In the genomic region with DNA sequence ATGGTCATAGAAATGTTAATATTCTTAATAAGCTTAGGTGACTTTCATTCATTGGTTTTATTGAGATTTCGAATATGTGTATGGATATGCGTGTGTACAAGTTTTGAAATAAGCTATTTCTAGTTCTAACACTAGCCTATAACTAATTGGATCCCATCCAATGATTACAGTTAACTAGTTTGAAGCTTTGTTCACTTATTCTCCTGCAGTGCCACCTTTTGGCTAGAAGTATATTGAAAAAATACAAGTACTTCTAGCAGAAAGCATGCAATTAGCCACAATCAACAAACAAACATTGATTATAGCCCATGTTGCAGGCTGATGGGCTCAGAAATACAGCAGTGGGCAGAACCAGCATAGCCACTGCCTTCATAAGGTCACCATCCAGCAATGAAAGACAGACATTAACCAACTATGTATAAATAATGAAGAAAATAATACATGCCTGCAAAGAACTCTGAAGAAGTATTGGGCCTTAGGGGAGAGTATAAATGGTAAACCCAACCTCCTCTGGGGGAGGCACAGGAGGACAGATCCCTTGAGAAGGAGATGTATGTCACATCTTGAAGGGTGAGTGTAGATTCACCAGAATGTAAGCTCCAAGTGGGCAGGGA, we compare ENCODE assay signal across 8 cellular contexts. TPM values are rescaled to one million over a fixed set of nuclear protein-coding genes. Genes with fewer than 3 reads are reported as not detected.
DNase-seq lines count a peak whose midpoint lies in the region; ATAC-seq and TF ChIP-seq lines count a peak whose summit lies in the region.

No MANE protein-coding gene starts in this region.

- no peak overlapping the region for H3K4me3 Mint-ChIP-seq in chondrocyte (ENCODE audit: unreplicated experiment)

- H3K79me1 ChIP-seq in neuronal stem cell (ENCODE audit: low read depth, low read length), result no peaks in the 10 kb centered on the region

- peaks cover 0 to 6% of the 10 kb centered on the region in 2 donors for H3K4me1 ChIP-seq in neuronal stem cell (ENCODE audit: control insufficient read depth in 2 of 2, insufficient read depth in 1 of 2, low read depth in 1 of 2, low read length in 2 of 2)

- TF ChIP-seq CTCF in chondrocyte (IDR thresholded peaks at IDR 0.05), result peak; percentile 96

- H4K8ac ChIP-seq in neuronal stem cell (ENCODE audit: low read depth, low read length), result no peak overlapping the region

- H3K9me3 ChIP-seq in neuronal stem cell (replicated peaks in 1 of 2; ENCODE audit: control insufficient read depth in 2 of 2, insufficient read depth in 1 of 2, low read depth in 1 of 2, low read length in 2 of 2), result no peaks in the 10 kb centered on the region

- no peak overlapping the region for H2AFZ ChIP-seq in neuronal stem cell (ENCODE audit: low read length)

- no peak overlapping the region for H2BK12ac ChIP-seq in neuronal stem cell (ENCODE audit: low read length)

- H3K27ac ChIP-seq in neuronal stem cell (replicated peaks; ENCODE audit: low read length), result no peak overlapping the region

- no peak overlapping the region for H2AK5ac ChIP-seq in neuronal stem cell (ENCODE audit: low read depth, low read length)

- no peak overlapping the region for H4K91ac ChIP-seq in neuronal stem cell (ENCODE audit: low read depth, low read length, poor library complexity)

- no peak overlapping the region for H3K18ac ChIP-seq in neuronal stem cell (ENCODE audit: low read length)

- H3K4ac ChIP-seq in neuronal stem cell (ENCODE audit: low read length), result no peak overlapping the region

- peak overlapping the region; percentile 28 for H3K27ac Mint-ChIP-seq in chondrocyte (ENCODE audit: unreplicated experiment)

- peaks cover 0 to 22% (median 8%) of the 10 kb centered on the region in 3 experiments for H3K27me3 ChIP-seq in neuronal stem cell (ENCODE audit: control insufficient read depth in 3 of 3, insufficient read depth in 3 of 3, low read depth in 1 of 3, low read length in 3 of 3)

- no peaks in the 10 kb centered on the region for H3K36me3 Mint-ChIP-seq in chondrocyte (ENCODE audit: low read depth)

- H2BK5ac ChIP-seq in neuronal stem cell (ENCODE audit: low read length), result no peak overlapping the region

- DNase-seq in SIG-M5 treated with dmso at 0.1 percent for 504 hours (lab: John Stamatoyannopoulos, UW; ENCODE audit: unreplicated experiment) (peak; percentile 28), SIG-M5 (lab: John Stamatoyannopoulos, UW) (no peak), NCI-H345 (lab: John Stamatoyannopoulos, UW) (peak; percentile 55), chondrocyte (ENCODE audit: low spot score) (no peak), neuronal stem cell (ENCODE audit: low spot score) (peak; percentile 40), cerebellar nuclear complex (lab: John Stamatoyannopoulos, UW) (no peak), COLO668 (lab: John Stamatoyannopoulos, UW; ENCODE audit: unreplicated experiment) (no peak)

- no peak overlapping the region for H2BK15ac ChIP-seq in neuronal stem cell (ENCODE audit: low read length)

- no peak overlapping the region for H3K4me2 ChIP-seq in neuronal stem cell (ENCODE audit: insufficient read depth, low read length, poor library complexity, severe bottlenecking)

- no peaks in the 10 kb centered on the region for H3K9me3 Mint-ChIP-seq in chondrocyte (ENCODE audit: low read depth)

- no peaks in the 10 kb centered on the region for H3K27me3 Mint-ChIP-seq in chondrocyte (ENCODE audit: low read depth)

- H3K4me3 ChIP-seq in neuronal stem cell (ENCODE audit: low read length in 2 of 2), result no peak overlapping the region

- WGBS in neuronal stem cell (ENCODE audit: extremely low coverage in 2 of 2, insufficient read length in 2 of 2, insufficient replicate concordance in 1 of 2), 2 donors, result no CpG with 5 or more reads among the region's 2 CpGs

- no peak overlapping the region for H3K23ac ChIP-seq in neuronal stem cell (ENCODE audit: low read depth, low read length, poor library complexity)

- peaks cover 37% of the 10 kb centered on the region for H3K4me1 Mint-ChIP-seq in chondrocyte (ENCODE audit: low read depth)

- no peaks in the 10 kb centered on the region for H3K36me3 ChIP-seq in neuronal stem cell (replicated peaks in 1 of 2; ENCODE audit: control insufficient read depth in 2 of 2, insufficient read depth in 2 of 2, low read length in 2 of 2)

- no peak for ATAC-seq in GM19463 (IDR thresholded peaks at IDR 0.05; ENCODE audit: unreplicated experiment)

- no peak overlapping the region for H3K9ac ChIP-seq in neuronal stem cell (ENCODE audit: low read depth, low read length, poor library complexity)

- no peak overlapping the region for H3K14ac ChIP-seq in neuronal stem cell (ENCODE audit: low read length)

- H2BK120ac ChIP-seq in neuronal stem cell (ENCODE audit: low read depth, low read length), result no peak overlapping the region

RNA-seq across cellular contexts. Expression of a gene that starts 5.1 kb away (rescaled TPM):
- 115 to 147 TPM (median 142 TPM) in 3 replicates for total RNA-seq in chondrocyte
- 2.8 TPM for polyA plus RNA-seq in neuronal stem cell (2013, experiment 1 of 2)
- 3.2 TPM for polyA plus RNA-seq in neuronal stem cell (2013, experiment 2 of 2)

Comparison
In these comparisons a context has a peak if more than half of its experiments do, and no peak if none do; other contexts are left out.
1. DNase-seq: peak in SIG-M5 treated with dmso at 0.1 percent for 504 hours (single experiment), NCI-H345 (single experiment) and neuronal stem cell (single experiment); none in SIG-M5 (single experiment), chondrocyte (single experiment), cerebellar nuclear complex (0 of 2) and COLO668 (single experiment).